ENCODE assay signal across 1 cellular context in the genomic region with DNA sequence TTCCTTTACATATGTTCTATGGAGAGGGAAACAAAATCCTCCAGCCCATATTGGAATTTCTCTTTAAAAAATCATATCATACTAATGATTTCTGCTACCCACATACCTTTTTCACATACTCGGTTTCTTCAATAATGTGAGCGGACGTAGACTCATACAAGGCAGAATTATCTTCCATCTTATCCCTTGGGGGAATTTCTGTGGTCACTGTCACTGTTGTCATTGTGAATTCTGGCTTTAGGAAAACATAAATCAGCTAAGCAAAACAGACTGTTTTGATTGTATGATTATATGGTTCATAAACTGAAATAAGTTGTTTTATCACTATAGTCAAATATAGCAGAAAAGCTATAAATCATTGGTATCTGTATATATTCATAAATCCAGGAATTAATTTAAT.
TF ChIP-seq lines count a peak whose summit lies in the region.

No MANE protein-coding gene starts in this region.

TF ChIP-seq in SK-N-SH treated with all-trans-retinoic acid at 6 μM for 48 hours, 23 proteins besides CTCF, POLR2A, EP300 and RAD21 (continued from another document):
- TF ChIP-seq, protein P1, sequence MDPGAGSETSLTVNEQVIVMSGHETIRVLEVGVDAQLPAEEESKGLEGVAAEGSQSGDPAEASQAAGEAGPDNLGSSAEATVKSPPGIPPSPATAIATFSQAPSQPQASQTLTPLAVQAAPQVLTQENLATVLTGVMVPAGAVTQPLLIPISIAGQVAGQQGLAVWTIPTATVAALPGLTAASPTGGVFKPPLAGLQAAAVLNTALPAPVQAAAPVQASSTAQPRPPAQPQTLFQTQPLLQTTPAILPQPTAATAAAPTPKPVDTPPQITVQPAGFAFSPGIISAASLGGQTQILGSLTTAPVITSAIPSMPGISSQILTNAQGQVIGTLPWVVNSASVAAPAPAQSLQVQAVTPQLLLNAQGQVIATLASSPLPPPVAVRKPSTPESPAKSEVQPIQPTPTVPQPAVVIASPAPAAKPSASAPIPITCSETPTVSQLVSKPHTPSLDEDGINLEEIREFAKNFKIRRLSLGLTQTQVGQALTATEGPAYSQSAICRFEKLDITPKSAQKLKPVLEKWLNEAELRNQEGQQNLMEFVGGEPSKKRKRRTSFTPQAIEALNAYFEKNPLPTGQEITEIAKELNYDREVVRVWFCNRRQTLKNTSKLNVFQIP (CRISPR knock-in tag; IDR thresholded peaks at IDR 0.05; ENCODE audit: borderline replicate concordance, low read depth) = no peak
- no peak for TF ChIP-seq ESRRG (CRISPR knock-in tag; IDR thresholded peaks at IDR 0.05)
- no peak for TF ChIP-seq SNAI2 (CRISPR knock-in tag; IDR thresholded peaks at IDR 0.05)
- TF ChIP-seq, protein P2, sequence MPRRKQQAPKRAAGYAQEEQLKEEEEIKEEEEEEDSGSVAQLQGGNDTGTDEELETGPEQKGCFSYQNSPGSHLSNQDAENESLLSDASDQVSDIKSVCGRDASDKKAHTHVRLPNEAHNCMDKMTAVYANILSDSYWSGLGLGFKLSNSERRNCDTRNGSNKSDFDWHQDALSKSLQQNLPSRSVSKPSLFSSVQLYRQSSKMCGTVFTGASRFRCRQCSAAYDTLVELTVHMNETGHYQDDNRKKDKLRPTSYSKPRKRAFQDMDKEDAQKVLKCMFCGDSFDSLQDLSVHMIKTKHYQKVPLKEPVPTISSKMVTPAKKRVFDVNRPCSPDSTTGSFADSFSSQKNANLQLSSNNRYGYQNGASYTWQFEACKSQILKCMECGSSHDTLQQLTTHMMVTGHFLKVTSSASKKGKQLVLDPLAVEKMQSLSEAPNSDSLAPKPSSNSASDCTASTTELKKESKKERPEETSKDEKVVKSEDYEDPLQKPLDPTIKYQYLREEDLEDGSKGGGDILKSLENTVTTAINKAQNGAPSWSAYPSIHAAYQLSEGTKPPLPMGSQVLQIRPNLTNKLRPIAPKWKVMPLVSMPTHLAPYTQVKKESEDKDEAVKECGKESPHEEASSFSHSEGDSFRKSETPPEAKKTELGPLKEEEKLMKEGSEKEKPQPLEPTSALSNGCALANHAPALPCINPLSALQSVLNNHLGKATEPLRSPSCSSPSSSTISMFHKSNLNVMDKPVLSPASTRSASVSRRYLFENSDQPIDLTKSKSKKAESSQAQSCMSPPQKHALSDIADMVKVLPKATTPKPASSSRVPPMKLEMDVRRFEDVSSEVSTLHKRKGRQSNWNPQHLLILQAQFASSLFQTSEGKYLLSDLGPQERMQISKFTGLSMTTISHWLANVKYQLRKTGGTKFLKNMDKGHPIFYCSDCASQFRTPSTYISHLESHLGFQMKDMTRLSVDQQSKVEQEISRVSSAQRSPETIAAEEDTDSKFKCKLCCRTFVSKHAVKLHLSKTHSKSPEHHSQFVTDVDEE (CRISPR knock-in tag; IDR thresholded peaks at IDR 0.05) = no peak
- no peak for TF ChIP-seq RARB (CRISPR knock-in tag; IDR thresholded peaks at IDR 0.05)
TF ChIP-seq in SK-N-SH treated with all-trans-retinoic acid at 6 μM for 48 hours: peak in this region for 0.
